Comparison of ENCODE assay signal across 9 cellular contexts in genomic region chr1:110672001-110672752, GRCh38. TPM values are rescaled to one million over a fixed set of nuclear protein-coding genes. Genes with fewer than 3 reads are reported as not detected.
DNase-seq lines count a peak whose midpoint lies in the region; ATAC-seq and TF ChIP-seq lines count a peak whose summit lies in the region.
"Had no signal": no experiment of that assay in that cellular context is flagged by ENCODE, and none has a peak within 500 bp of the region (broad histone marks: within the 10 kb centered on the region; RNA-seq: fewer than 3 reads in every experiment).

No MANE protein-coding gene starts in this region.

- H3K9me3 ChIP-seq in lower lobe of right lung (no peaks in the 10 kb centered on the region), SJCRH30 (replicated peaks) (no peaks in the 10 kb centered on the region)

- H3K36me3 Mint-ChIP-seq in stimulated activated memory B cell treated with anti-CD40 and anti-IgM and Interleukin-4, amounts not matched to agents 10 μg/mL and 1 μg/mL and 100 μg/mL, for 72 hours = no peaks in the 10 kb centered on the region

- DNase-seq in GM06990 (ENCODE audit: extremely low read depth, insufficient read length) = peak; percentile 19
- DNase-seq in NCI-H524 (lab: John Stamatoyannopoulos, UW) = peak; percentile 96 to 97
- peak; percentile 46 for DNase-seq in activated T-helper 1 cell treated with Interleukin-2 at 50 U/mL for 16 hours (ENCODE audit: low read depth)
- DNase-seq in lower lobe of right lung = no peak
- no peak for DNase-seq in SJCRH30
- no peak for DNase-seq in SHP77 treated with DMSO at 0.1 percent for 48 hours (lab: John Stamatoyannopoulos, UW)

- H3K27ac Mint-ChIP-seq in stimulated activated memory B cell treated with anti-CD40 and anti-IgM and Interleukin-4, amounts not matched to agents 10 μg/mL and 1 μg/mL and 100 μg/mL, for 72 hours = peak overlapping the region; percentile 84

- H3K36me3 ChIP-seq in GM06990 (ENCODE audit: control insufficient read depth, insufficient read depth, low read length) (no peaks in the 10 kb centered on the region), lower lobe of right lung (no peaks in the 10 kb centered on the region), SJCRH30 (no peaks in the 10 kb centered on the region)

- H3K4me3 ChIP-seq in GM06990 (replicated peaks; ENCODE audit: low read depth, low read length) (peak overlapping the region; percentile 58), lower lobe of right lung (peak overlapping the region; percentile 65), SJCRH30 (no peak overlapping the region)

- H3K4me1 Mint-ChIP-seq in stimulated activated memory B cell treated with anti-CD40 and anti-IgM and Interleukin-4, amounts not matched to agents 10 μg/mL and 1 μg/mL and 100 μg/mL, for 72 hours = peaks cover 42% of the 10 kb centered on the region

- peaks cover 26% of the 10 kb centered on the region for H3K4me1 ChIP-seq in lower lobe of right lung
- no peaks in the 10 kb centered on the region for H3K4me1 ChIP-seq in SJCRH30

- peak overlapping the region; percentile 70 for H3K27ac ChIP-seq in lower lobe of right lung
- H3K27ac ChIP-seq in SJCRH30 = no peak overlapping the region

- ATAC-seq in lower lobe of right lung = no peak
- peak; percentile 4 for ATAC-seq in stimulated activated memory B cell treated with anti-CD40 and anti-IgM and Interleukin-4, amounts not matched to agents 10 μg/mL and 1 μg/mL and 100 μg/mL, for 72 hours
- no peak for ATAC-seq in HG02981 (IDR thresholded peaks at IDR 0.05; ENCODE audit: unreplicated experiment)

- no peaks in the 10 kb centered on the region for H3K27me3 ChIP-seq in GM06990 (replicated peaks; ENCODE audit: control insufficient read depth, insufficient read depth, low read length)
- H3K27me3 ChIP-seq in lower lobe of right lung (ENCODE audit: low read depth) = peaks cover 32% of the 10 kb centered on the region
- no peaks in the 10 kb centered on the region for H3K27me3 ChIP-seq in SJCRH30

- TF ChIP-seq CTCF in GM06990 (IDR thresholded peaks at IDR 0.05; ENCODE audit: insufficient read depth, low read length, poor library complexity, severe bottlenecking) (no peak), lower lobe of right lung (IDR thresholded peaks at IDR 0.05) (no peak)

- H3K4me3 Mint-ChIP-seq in stimulated activated memory B cell treated with anti-CD40 and anti-IgM and Interleukin-4, amounts not matched to agents 10 μg/mL and 1 μg/mL and 100 μg/mL, for 72 hours = peak overlapping the region; percentile 98

- no peaks in the 10 kb centered on the region for H3K9me3 Mint-ChIP-seq in stimulated activated memory B cell treated with anti-CD40 and anti-IgM and Interleukin-4, amounts not matched to agents 10 μg/mL and 1 μg/mL and 100 μg/mL, for 72 hours

- intact Hi-C loops in lower lobe of right lung (cut with DNase I) = no loop called here

- H3K27me3 Mint-ChIP-seq in stimulated activated memory B cell treated with anti-CD40 and anti-IgM and Interleukin-4, amounts not matched to agents 10 μg/mL and 1 μg/mL and 100 μg/mL, for 72 hours = no peaks in the 10 kb centered on the region

RNA-seq across cellular contexts. Expression of gene KCNA3, which starts 2.6 kb away (rescaled TPM):
- total RNA-seq in lower lobe of right lung = 19.4 TPM
- total RNA-seq in SJCRH30 (2014; rRNA removed; shearing (Covaris generic)) = not detected in 2 replicates
- total RNA-seq: glomerular endothelial cell had no signal

Comparison
In these comparisons a context has a peak if more than half of its experiments do, and no peak if none do; other contexts are left out.
1. DNase-seq: peak in GM06990 (single experiment), NCI-H524 (2 of 2) and activated T-helper 1 cell treated with Interleukin-2 at 50 U/mL for 16 hours (single experiment); none in lower lobe of right lung (single experiment), SJCRH30 (0 of 2) and SHP77 treated with DMSO at 0.1 percent for 48 hours (single experiment).
2. RNA of gene KCNA3, which starts 2.6 kb away (total RNA-seq): 19.4 TPM in lower lobe of right lung (single experiment); not detected in SJCRH30; every median in the first group is over 10 times any median in the second.